Comparison of ENCODE assay signal across 19 cellular contexts in the genomic region with DNA sequence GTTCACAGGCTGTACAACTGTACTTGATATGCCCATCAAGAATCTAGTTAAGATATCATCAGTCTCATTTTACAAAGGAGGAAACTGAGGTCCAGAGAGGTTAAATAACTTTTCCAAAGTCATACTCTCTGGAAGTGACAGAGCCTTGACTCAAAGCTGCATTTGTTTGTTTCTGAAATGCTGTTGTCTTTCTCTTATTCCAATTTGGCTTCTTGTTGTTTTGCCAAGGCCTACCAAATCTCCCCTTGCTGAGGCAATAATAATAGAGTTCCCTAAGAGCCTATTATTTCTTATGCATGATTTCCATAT.
DNase-seq lines count a peak whose midpoint lies in the region; ATAC-seq, FAIRE-seq and TF ChIP-seq lines count a peak whose summit lies in the region.
"Had no signal": no experiment of that assay in that cellular context is flagged by ENCODE, and none has a peak within 500 bp of the region (broad histone marks: within the 10 kb centered on the region; RNA-seq: fewer than 3 reads in every experiment).

No MANE protein-coding gene starts in this region.

- H3K9me3 Mint-ChIP-seq in IgD-negative memory B cell = peaks cover 0 to 4% (median 0%) of the 10 kb centered on the region in 3 donors
- peaks cover 6% of the 10 kb centered on the region for H3K9me3 Mint-ChIP-seq in activated naive CD8-positive, alpha-beta T cell treated with anti-CD3 and anti-CD28 coated beads for 36 hours
- H3K9me3 Mint-ChIP-seq: CD8-positive, alpha-beta T cell; HFFc6 had no signal

- FAIRE-seq in GM12878 (lab: Jason Lieb, UNC) = no peak
- FAIRE-seq: A204.1, D721Med, G401.6 had no signal

- no peak for TF ChIP-seq RAD21 in GM12878 (IDR thresholded peaks at IDR 0.05; ENCODE audit: insufficient read depth, low read depth, low read length)

- POLR2A ChIA-PET in GM12878 (lab: Charles Lee) = interaction anchor here (0.8 to 5.3 kb wide), 13 partner anchors 12 to 123 kb away, joined by 3 to 29 read pairs (median 4); partner anchors contain the start of gene STK38L

- H3K4me3 ChIP-seq in GM12864 (ENCODE audit: low read depth, low read length) = peak overlapping the region; percentile 5; the same call in 1 of the 2 replicates
- H3K4me3 ChIP-seq in GM12878 = no peak overlapping the region; the same call in 1 of the 2 replicates
- H3K4me3 ChIP-seq in skeletal muscle satellite cell (ENCODE audit: low read length) = no peak overlapping the region
- H3K4me3 ChIP-seq in right cardiac atrium (ENCODE audit: low read length) = no peak overlapping the region

- RAD21 ChIA-PET in GM12878 (lab: Charles Lee; ENCODE audit: unreplicated experiment) = interaction anchor here (0.5 to 4.9 kb wide), 16 partner anchors 11 to 173 kb away, joined by 3 to 85 read pairs (median 5); partner anchors contain the start of gene STK38L

- H3K9me3 ChIP-seq in GM12878 (replicated peaks; ENCODE audit: control insufficient read depth, insufficient read depth, low read length) (peaks cover 2% of the 10 kb centered on the region; the same call in 2 of the 3 replicates), skeletal muscle satellite cell (replicated peaks; ENCODE audit: low read length) (no peaks in the 10 kb centered on the region), right cardiac atrium (ENCODE audit: control insufficient read depth, low read length) (no peaks in the 10 kb centered on the region)

- no peak for TF ChIP-seq POLR2A in GM12878 (IDR thresholded peaks at IDR 0.05; ENCODE audit: low read depth, low read length)

- H3K4me1 ChIP-seq in GM12878 (ENCODE audit: control insufficient read depth, insufficient read depth, low read length) (peaks cover 3% of the 10 kb centered on the region; the same call in 1 of the 2 replicates), skeletal muscle satellite cell (ENCODE audit: control insufficient read depth, insufficient read depth, low read length) (peaks cover 33% of the 10 kb centered on the region), right cardiac atrium (ENCODE audit: control insufficient read depth, insufficient read depth, low read length) (no peaks in the 10 kb centered on the region)

- H4K20me1 ChIP-seq in GM12878 (ENCODE audit: control insufficient read depth, insufficient read depth) = no peaks in the 10 kb centered on the region

- H3K36me3 Mint-ChIP-seq in IgD-negative memory B cell = peaks cover 8% of the 10 kb centered on the region
- peaks cover 2% of the 10 kb centered on the region for H3K36me3 Mint-ChIP-seq in activated naive CD8-positive, alpha-beta T cell treated with anti-CD3 and anti-CD28 coated beads for 36 hours
- H3K36me3 Mint-ChIP-seq: CD14-positive monocyte; CD8-positive, alpha-beta T cell had no signal

- TF ChIP-seq CTCF in GM12864 (IDR thresholded peaks at IDR 0.05; ENCODE audit: low read depth, low read length, missing control alignments) (no peak), GM12878 (IDR thresholded peaks at IDR 0.05 in 2 of 3, conservative IDR thresholded peaks at IDR 0.05 in 1 of 3; ENCODE audit: control insufficient read depth in 2 of 3, extremely low read depth in 1 of 3, insufficient read depth in 1 of 3, low read depth in 3 of 3, low read length in 3 of 3) (no peak)

- H3K79me2 ChIP-seq in GM12878 (ENCODE audit: control insufficient read depth, insufficient read depth, low read length) = no peaks in the 10 kb centered on the region

- DNase-seq in GM12864 (ENCODE audit: low read depth) (no peak), GM12878 (ENCODE audit: low read depth, low spot score) (no peak), right cardiac atrium (no peak), Kasumi-1 (lab: John Stamatoyannopoulos, UW) (no peak), occipital lobe (lab: John Stamatoyannopoulos, UW) (no peak)
- no peak for DNase-seq in activated naive CD8-positive, alpha-beta T cell treated with anti-CD3 and anti-CD28 coated beads for 36 hours
- DNase-seq: CD8-positive, alpha-beta T cell; COR-L47; DMS79 treated with DMSO at 0.1 percent for 48 hours; EL; HCEC 1CT; HFFc6; KBM-7 had no signal

- peak overlapping the region in 3 of 4 donors; percentile 26 to 80 (median 79) for H3K4me3 Mint-ChIP-seq in IgD-negative memory B cell
- no peak overlapping the region for H3K4me3 Mint-ChIP-seq in activated naive CD8-positive, alpha-beta T cell treated with anti-CD3 and anti-CD28 coated beads for 36 hours
- H3K4me3 Mint-ChIP-seq: CD14-positive monocyte; CD8-positive, alpha-beta T cell; HFFc6 had no signal

- peak overlapping the region; percentile 64 for H3K27ac ChIP-seq in GM12878 (ENCODE audit: control insufficient read depth, insufficient read depth)
- H3K27ac ChIP-seq in right cardiac atrium (ENCODE audit: low read length) = no peak overlapping the region

- CTCF ChIA-PET in GM12878 (lab: Yijun Ruan, JAX) = interaction anchor here (0.6 to 2.6 kb wide), 8 partner anchors 14 to 987 kb away, joined by 3 to 19 read pairs (median 3); no protein-coding TSS in a partner anchor

- peak overlapping the region; percentile 21; the same call in 1 of the 2 replicates for H2AFZ ChIP-seq in GM12878 (ENCODE audit: control insufficient read depth, low read depth, low read length)

- H3K36me3 ChIP-seq in GM12878 (ENCODE audit: control insufficient read depth in 2 of 2, insufficient read depth in 2 of 2, low read length in 1 of 2) (no peaks in the 10 kb centered on the region), skeletal muscle satellite cell (ENCODE audit: insufficient read depth, low read length) (no peaks in the 10 kb centered on the region)

- H3K9ac ChIP-seq in GM12878 (ENCODE audit: control insufficient read depth, insufficient read depth, low read length) (no peak overlapping the region), skeletal muscle satellite cell (ENCODE audit: low read depth, low read length) (no peak overlapping the region)

- no TSS peak for BruUV-seq in GM12878 (replicated peaks; lab: Mats Ljungman, UMichigan)

- ATAC-seq in GM12878 = no peak
- ATAC-seq in right cardiac atrium = no peak
- ATAC-seq: CD8-positive, alpha-beta T cell had no signal

- no peak overlapping the region; the same call in 1 of the 2 replicates for H3K4me2 ChIP-seq in GM12878 (ENCODE audit: control insufficient read depth, insufficient read depth)
- peak overlapping the region; percentile 14 for H3K4me2 ChIP-seq in skeletal muscle satellite cell (ENCODE audit: low read length)

- no peak for TF ChIP-seq EP300 in GM12878 (IDR thresholded peaks at IDR 0.05; ENCODE audit: borderline replicate concordance in 1 of 2, control insufficient read depth in 1 of 2, low read depth in 2 of 2, low read length in 2 of 2)

- H3K27me3 ChIP-seq in GM12878 (replicated peaks in 1 of 2; ENCODE audit: control insufficient read depth in 2 of 2, insufficient read depth in 2 of 2, low read length in 1 of 2) (no peaks in the 10 kb centered on the region), skeletal muscle satellite cell (ENCODE audit: control insufficient read depth, insufficient read depth, low read length) (no peaks in the 10 kb centered on the region), right cardiac atrium (ENCODE audit: control insufficient read depth, insufficient read depth) (no peaks in the 10 kb centered on the region)

- peaks cover 23 to 32% (median 25%) of the 10 kb centered on the region in 3 donors for H3K4me1 Mint-ChIP-seq in IgD-negative memory B cell
- H3K4me1 Mint-ChIP-seq in activated naive CD8-positive, alpha-beta T cell treated with anti-CD3 and anti-CD28 coated beads for 36 hours = peaks cover 5% of the 10 kb centered on the region

- peak overlapping the region; percentile 31 to 92 (median 54) for H3K27ac Mint-ChIP-seq in IgD-negative memory B cell
- H3K27ac Mint-ChIP-seq in activated naive CD8-positive, alpha-beta T cell treated with anti-CD3 and anti-CD28 coated beads for 36 hours = no peak overlapping the region
- H3K27ac Mint-ChIP-seq: CD14-positive monocyte; CD8-positive, alpha-beta T cell; HFFc6 had no signal

- in situ Hi-C loops in GM12878 (cut with MboI) = no loop called here

- intact Hi-C loops in GM12878 (cut with micrococcal nuclease; ENCODE audit: unreplicated experiment) = loop anchor here (5.0 kb wide), 2 partner anchors 45 to 60 kb away; no protein-coding TSS in a partner anchor
- intact Hi-C loops in right cardiac atrium (cut with DNase I) = no loop called here

- H3K27me3 Mint-ChIP-seq in IgD-negative memory B cell = no peaks in the 10 kb centered on the region
- H3K27me3 Mint-ChIP-seq in activated naive CD8-positive, alpha-beta T cell treated with anti-CD3 and anti-CD28 coated beads for 36 hours = no peaks in the 10 kb centered on the region

- SMC1A ChIA-PET in GM12878 (lab: Charles Lee; ENCODE audit: uncharacterized antibody, unreplicated experiment) = interaction anchor here (0.6 to 7.7 kb wide), 22 partner anchors 9 to 1005 kb away, joined by 3 to 140 read pairs (median 5); partner anchors contain the start of gene STK38L

TF ChIP-seq in GM12878, 131 proteins besides CTCF, POLR2A, EP300 and RAD21 (continues in another document):
- TF ChIP-seq MLLT1 (IDR thresholded peaks at IDR 0.05) (no peak), MTA3 (IDR thresholded peaks at IDR 0.05; ENCODE audit: borderline replicate concordance, low read length) (no peak), ZNF217 (IDR thresholded peaks at IDR 0.05) (no peak), CBX5 (IDR thresholded peaks at IDR 0.05; ENCODE audit: low read depth) (no peak), ETV6 (conservative IDR thresholded peaks at IDR 0.05 in 1 of 2, IDR thresholded peaks at IDR 0.05 in 1 of 2; ENCODE audit: borderline replicate concordance in 1 of 2, low read depth in 1 of 2) (no peak), RB1 (IDR thresholded peaks at IDR 0.05; ENCODE audit: borderline replicate concordance) (no peak), NR2C2 (IDR thresholded peaks at IDR 0.05; ENCODE audit: borderline replicate concordance, control insufficient read depth, insufficient read length, low read depth) (no peak)
- TF ChIP-seq, protein P1, sequence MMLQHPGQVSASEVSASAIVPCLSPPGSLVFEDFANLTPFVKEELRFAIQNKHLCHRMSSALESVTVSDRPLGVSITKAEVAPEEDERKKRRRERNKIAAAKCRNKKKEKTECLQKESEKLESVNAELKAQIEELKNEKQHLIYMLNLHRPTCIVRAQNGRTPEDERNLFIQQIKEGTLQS (IDR thresholded peaks at IDR 0.05; ENCODE audit: borderline replicate concordance, extremely low read depth, low read depth, low read length) = no peak
